Comparison of ENCODE assay signal across 12 cellular contexts in the genomic region with DNA sequence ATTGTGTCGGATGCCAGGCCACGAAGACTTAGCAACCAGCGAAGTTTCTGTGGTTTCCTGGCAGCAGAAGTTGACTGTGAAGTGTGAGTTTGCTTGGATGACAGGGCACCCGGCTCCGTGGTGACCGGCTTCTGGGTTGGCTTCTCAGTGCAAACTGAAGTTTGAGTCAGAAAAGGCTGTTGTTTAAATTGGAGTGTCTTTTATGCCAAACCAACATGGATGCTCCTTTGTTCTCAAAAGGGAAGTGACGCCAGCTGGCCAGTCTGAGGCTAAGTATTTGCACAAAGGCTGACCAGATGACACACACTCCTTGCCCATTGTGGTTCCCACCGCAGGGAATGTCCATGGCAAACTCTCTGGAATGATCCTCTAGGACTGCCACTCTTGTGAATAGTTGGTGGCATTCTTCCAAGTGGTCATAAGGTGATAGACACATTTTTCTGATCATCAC.
DNase-seq lines count a peak whose midpoint lies in the region.
"Had no signal": no experiment of that assay in that cellular context is flagged by ENCODE, and none has a peak within 500 bp of the region (broad histone marks: within the 10 kb centered on the region; RNA-seq: fewer than 3 reads in every experiment).

No MANE protein-coding gene starts in this region.

- DNase-seq in NOMO-1 treated with DMSO at 0.1 percent for 48 hours (lab: John Stamatoyannopoulos, UW; ENCODE audit: unreplicated experiment), result peak; percentile 18
- no peak for DNase-seq in NOMO-1 treated with dmso at 0.1 percent for 144 hours (lab: John Stamatoyannopoulos, UW; ENCODE audit: unreplicated experiment)
- DNase-seq in RPMI8226, result peak; percentile 16
- DNase-seq in globus pallidus (ENCODE audit: low spot score), result peak; percentile 83
- DNase-seq in stromal cell of bone marrow (ENCODE audit: low read depth), result peak; percentile 16
- no peak for DNase-seq in NCI-H187 treated with DMSO at 0.1 percent for 48 hours (lab: John Stamatoyannopoulos, UW)
- no peak for DNase-seq in stimulated activated CD4-positive, alpha-beta T cell treated with anti-CD3 and anti-CD28 coated beads, Interleukin-4, amount 100 ng/mL, for 1 hour
- DNase-seq in HCEC 1CT, result no peak
- DNase-seq: activated CD8-positive, alpha-beta memory T cell treated with anti-CD3 and anti-CD28 coated beads, Interleukin-2, amount 50 U/mL, for 48 hours; amniotic stem cell; NCI-H1048; NK-92 treated with Interleukin-12 subunit alpha and Interleukin-12 subunit beta, amount 100 ng/mL, for 24 hours had no signal

Comparison
In these comparisons a context has a peak if more than half of its experiments do, and no peak if none do; other contexts are left out.
1. DNase-seq: peak in NOMO-1 treated with DMSO at 0.1 percent for 48 hours (single experiment), RPMI8226 (single experiment), globus pallidus (single experiment) and stromal cell of bone marrow (single experiment); none in NOMO-1 treated with dmso at 0.1 percent for 144 hours (single experiment), NCI-H187 treated with DMSO at 0.1 percent for 48 hours (single experiment), stimulated activated CD4-positive, alpha-beta T cell treated with anti-CD3 and anti-CD28 coated beads, Interleukin-4, amount 100 ng/mL, for 1 hour (single experiment) and HCEC 1CT (single experiment).